25 cellular contexts compared by ENCODE assay signal in genomic region chr6:13993416-13993815, GRCh38.
DNase-seq lines count a peak whose midpoint lies in the region; ATAC-seq, FAIRE-seq and TF ChIP-seq lines count a peak whose summit lies in the region.
"Had no signal": no experiment of that assay in that cellular context is flagged by ENCODE, and none has a peak within 500 bp of the region (broad histone marks: within the 10 kb centered on the region; RNA-seq: fewer than 3 reads in every experiment).

No MANE protein-coding gene starts in this region.

- peaks cover 0 to 19% of the 10 kb centered on the region in 2 experiments; a peak in 3 of 4 replicates for H3K4me1 ChIP-seq in HCT116 (ENCODE audit: control insufficient read depth in 1 of 2, insufficient read depth in 2 of 2, low read length in 2 of 2)
- peaks cover 35% of the 10 kb centered on the region for H3K4me1 ChIP-seq in PC-3 (ENCODE audit: insufficient read depth, low read length)
- H3K4me1 ChIP-seq in astrocyte (ENCODE audit: insufficient read depth, low read length): peaks cover 4% of the 10 kb centered on the region
- no peaks in the 10 kb centered on the region for H3K4me1 ChIP-seq in endodermal cell (ENCODE audit: control insufficient read depth, insufficient read depth, low read length)

- H3K9me2 ChIP-seq in HCT116 (ENCODE audit: insufficient read depth): no peaks in the 10 kb centered on the region; the same call in 1 of the 2 replicates
- H3K9me2 ChIP-seq in PC-3 (replicated peaks; ENCODE audit: low read length): no peaks in the 10 kb centered on the region

- ATAC-seq in HCT116 (no peak), PC-3 (no peak), HG03460 (IDR thresholded peaks at IDR 0.05; ENCODE audit: unreplicated experiment) (no peak)
- ATAC-seq in activated T-helper 17 cell treated with anti-CD3 and anti-CD28 coated beads, Interleukin-2, amount 50 U/mL, for 72 hours (replicated peaks): no peak
- ATAC-seq: GM12878 had no signal

- H3K4me3 ChIP-seq in HCT116 (replicated peaks in 1 of 2; ENCODE audit: low read depth in 1 of 2, low read length in 2 of 2): no peak overlapping the region
- no peak overlapping the region for H3K4me3 ChIP-seq in PC-3 (ENCODE audit: low read length)
- no peak overlapping the region for H3K4me3 ChIP-seq in astrocyte (ENCODE audit: insufficient read depth, low read depth, low read length)
- no peak overlapping the region for H3K4me3 ChIP-seq in endodermal cell (ENCODE audit: low read length)
- H3K4me3 ChIP-seq: BLaER1, GM12878 had no signal

- CTCF ChIA-PET in HCT116 (lab: Charles Lee): no interaction called here
- CTCF ChIA-PET in PC-3 (lab: Charles Lee): no interaction called here

- H3K4me1 Mint-ChIP-seq in astrocyte (ENCODE audit: low read depth, unreplicated experiment) (peaks cover 5% of the 10 kb centered on the region), endodermal cell (no peaks in the 10 kb centered on the region)
- H3K4me1 Mint-ChIP-seq in activated T-helper 17 cell treated with anti-CD3 and anti-CD28 coated beads, Interleukin-2, amount 50 U/mL, for 72 hours: peaks cover 6% of the 10 kb centered on the region
- H3K4me1 Mint-ChIP-seq: CD14-positive monocyte; CD4-positive, alpha-beta memory T cell; CD4-positive, CD25-positive, alpha-beta regulatory T cell; CD8-positive, alpha-beta memory T cell had no signal

- H2AFZ ChIP-seq in HCT116 (ENCODE audit: low read depth, low read length, poor library complexity, severe bottlenecking): peak overlapping the region; percentile 77
- H2AFZ ChIP-seq in PC-3 (ENCODE audit: low read length): no peak overlapping the region
- H2AFZ ChIP-seq in astrocyte (ENCODE audit: low read depth, low read length): no peak overlapping the region

- no peak for FAIRE-seq in astrocyte (lab: Jason Lieb, UNC)
- FAIRE-seq: A204.1, GM12878, GM12892, GM18507 had no signal

- peaks cover 7% of the 10 kb centered on the region for H3F3A ChIP-seq in PC-3 (ENCODE audit: low read length, unreplicated experiment)

- H3K79me2 ChIP-seq in HCT116 (ENCODE audit: insufficient read depth, low read length): no peaks in the 10 kb centered on the region
- no peaks in the 10 kb centered on the region for H3K79me2 ChIP-seq in PC-3 (ENCODE audit: low read length)
- H3K79me2 ChIP-seq in astrocyte (ENCODE audit: insufficient read depth, low read length): no peaks in the 10 kb centered on the region

- H3K4me2 ChIP-seq in HCT116 (ENCODE audit: low read length) (no peak overlapping the region; the same call in 1 of the 2 replicates), PC-3 (ENCODE audit: low read length) (peak overlapping the region; percentile 31), astrocyte (ENCODE audit: low read length) (no peak overlapping the region)
- H3K4me2 ChIP-seq: BLaER1 had no signal

- H4K20me1 ChIP-seq in HCT116 (ENCODE audit: insufficient read depth) (no peaks in the 10 kb centered on the region), PC-3 (ENCODE audit: low read length) (no peaks in the 10 kb centered on the region), astrocyte (ENCODE audit: insufficient read depth, low read length) (no peaks in the 10 kb centered on the region)
- H4K20me1 ChIP-seq: BLaER1 had no signal

- BruUV-seq in HCT116 (replicated peaks; lab: Mats Ljungman, UMichigan) (no TSS peak), PC-3 (replicated peaks; lab: Mats Ljungman, UMichigan) (no TSS peak)

- H3K9ac ChIP-seq in HCT116 (ENCODE audit: low read length) (no peak overlapping the region), PC-3 (ENCODE audit: low read length) (no peak overlapping the region), astrocyte (ENCODE audit: low read length) (no peak overlapping the region), endodermal cell (ENCODE audit: extremely low read depth, low read length, poor library complexity, severe bottlenecking) (no peak overlapping the region)
- H3K9ac ChIP-seq: BLaER1 had no signal

- intact Hi-C loops in HCT116 (cut with micrococcal nuclease) (no loop called here), PC-3 (cut with micrococcal nuclease) (no loop called here)

- RAD21 ChIA-PET in HCT116 (lab: Charles Lee; ENCODE audit: low non-redundant PET in 1 of 2, low total read pairs in 2 of 2, uncharacterized antibody in 2 of 2, unreplicated experiment in 2 of 2): no interaction called here

- POLR2A ChIA-PET in HCT116 (lab: Charles Lee) (no interaction called here), PC-3 (lab: Charles Lee; ENCODE audit: unreplicated experiment) (no interaction called here)

- peaks cover 2% of the 10 kb centered on the region for H3K9me3 Mint-ChIP-seq in astrocyte (ENCODE audit: unreplicated experiment)
- peaks cover 2% of the 10 kb centered on the region for H3K9me3 Mint-ChIP-seq in endodermal cell
- no peaks in the 10 kb centered on the region for H3K9me3 Mint-ChIP-seq in activated T-helper 17 cell treated with anti-CD3 and anti-CD28 coated beads, Interleukin-2, amount 50 U/mL, for 72 hours

- no peaks in the 10 kb centered on the region for H3K27me3 Mint-ChIP-seq in astrocyte (ENCODE audit: low read depth, unreplicated experiment)
- H3K27me3 Mint-ChIP-seq in endodermal cell (ENCODE audit: insufficient read depth): peaks cover 2% of the 10 kb centered on the region
- H3K27me3 Mint-ChIP-seq in activated T-helper 17 cell treated with anti-CD3 and anti-CD28 coated beads, Interleukin-2, amount 50 U/mL, for 72 hours: peaks cover 28% of the 10 kb centered on the region

- TF ChIP-seq CTCF in HCT116 (IDR thresholded peaks at IDR 0.05 in 2 of 3, conservative IDR thresholded peaks at IDR 0.05 in 1 of 3; ENCODE audit: borderline replicate concordance in 1 of 3, insufficient read depth in 1 of 3, low read depth in 2 of 3, low read length in 2 of 3): no peak
- TF ChIP-seq CTCF in PC-3 (conservative IDR thresholded peaks at IDR 0.05; ENCODE audit: low read depth, low read length): no peak
- TF ChIP-seq CTCF in astrocyte (IDR thresholded peaks at IDR 0.05; ENCODE audit: insufficient read depth, low read depth, low read length): no peak
- no peak for TF ChIP-seq CTCF in endodermal cell (conservative IDR thresholded peaks at IDR 0.05)

- H3K4me3 Mint-ChIP-seq in astrocyte (ENCODE audit: unreplicated experiment) (peak overlapping the region; percentile 37), endodermal cell (no peak overlapping the region)
- H3K4me3 Mint-ChIP-seq in activated T-helper 17 cell treated with anti-CD3 and anti-CD28 coated beads, Interleukin-2, amount 50 U/mL, for 72 hours: no peak overlapping the region
- H3K4me3 Mint-ChIP-seq: CD14-positive monocyte; CD4-positive, alpha-beta memory T cell; CD4-positive, CD25-positive, alpha-beta regulatory T cell; CD8-positive, alpha-beta memory T cell had no signal

- no peak for TF ChIP-seq POLR2A in HCT116 (IDR thresholded peaks at IDR 0.05; ENCODE audit: borderline replicate concordance, extremely low read depth, insufficient read depth, insufficient read length)

- H3K27ac Mint-ChIP-seq in astrocyte (ENCODE audit: unreplicated experiment) (no peak overlapping the region), endodermal cell (no peak overlapping the region)
- H3K27ac Mint-ChIP-seq in activated T-helper 17 cell treated with anti-CD3 and anti-CD28 coated beads, Interleukin-2, amount 50 U/mL, for 72 hours: no peak overlapping the region
- H3K27ac Mint-ChIP-seq: CD14-positive monocyte; CD4-positive, alpha-beta memory T cell; CD4-positive, CD25-positive, alpha-beta regulatory T cell; CD8-positive, alpha-beta memory T cell had no signal

- 92% methylated on average over 1 of the region's 2 CpGs; no CpG with 5 or more reads in 1 of the 2 experiments for WGBS in endodermal cell (ENCODE audit: insufficient coverage in 1 of 2, insufficient read length in 1 of 2), 2 experiments

- H3K27ac ChIP-seq in HCT116 (ENCODE audit: low read depth, low read length): no peak overlapping the region
- H3K27ac ChIP-seq in PC-3 (ENCODE audit: low read length): peak overlapping the region; percentile 64; the same call in 1 of the 2 replicates
- no peak overlapping the region for H3K27ac ChIP-seq in astrocyte (ENCODE audit: low read depth, low read length)
- no peak overlapping the region for H3K27ac ChIP-seq in endodermal cell (ENCODE audit: low read depth, low read length)
- H3K27ac ChIP-seq: BLaER1 had no signal

- H3K36me3 Mint-ChIP-seq in astrocyte (ENCODE audit: low read depth, unreplicated experiment) (peaks cover 1% of the 10 kb centered on the region), endodermal cell (ENCODE audit: low read depth) (no peaks in the 10 kb centered on the region)
- H3K36me3 Mint-ChIP-seq in activated T-helper 17 cell treated with anti-CD3 and anti-CD28 coated beads, Interleukin-2, amount 50 U/mL, for 72 hours (ENCODE audit: low read depth): no peaks in the 10 kb centered on the region
- H3K36me3 Mint-ChIP-seq: CD14-positive monocyte; CD4-positive, alpha-beta memory T cell; CD4-positive, CD25-positive, alpha-beta regulatory T cell had no signal

- DNase-seq in HCT116 (ENCODE audit: low read depth, low spot score) (no peak), PC-3 (no peak), astrocyte (ENCODE audit: low read depth) (no peak), NCI-H2029 (lab: John Stamatoyannopoulos, UW) (no peak), endodermal cell (no peak)
- DNase-seq: 8988T; BE2C; C1 segment of cervical spinal cord; CD4-positive, alpha-beta memory T cell; CD4-positive, CD25-positive, alpha-beta regulatory T cell; CD8-positive, alpha-beta memory T cell; COR-L47; DMS 273 treated with DMSO at 0.1 percent for 48 hours; DMS153; DMS79; DND-41; GDM1 had no signal

- H3K9me3 ChIP-seq in HCT116 (ENCODE audit: control insufficient read depth in 1 of 2, insufficient read depth in 1 of 2, low read depth in 1 of 2, low read length in 2 of 2): no peaks in the 10 kb centered on the region
- no peaks in the 10 kb centered on the region for H3K9me3 ChIP-seq in PC-3 (ENCODE audit: low read length)
- no peaks in the 10 kb centered on the region for H3K9me3 ChIP-seq in astrocyte (ENCODE audit: insufficient read depth, low read depth, low read length)
- no peaks in the 10 kb centered on the region for H3K9me3 ChIP-seq in endodermal cell (ENCODE audit: control insufficient read depth, low read length)
- H3K9me3 ChIP-seq: BE2C had no signal

- TF ChIP-seq RAD21 in HCT116 (IDR thresholded peaks at IDR 0.05; ENCODE audit: low read depth): no peak

- H3K27me3 ChIP-seq in HCT116 (ENCODE audit: insufficient read depth, low read length) (no peaks in the 10 kb centered on the region), PC-3 (ENCODE audit: low read length) (no peaks in the 10 kb centered on the region), astrocyte (ENCODE audit: insufficient read depth, low read length) (no peaks in the 10 kb centered on the region), endodermal cell (ENCODE audit: control insufficient read depth, insufficient read depth, low read length, poor library complexity, severe bottlenecking) (no peaks in the 10 kb centered on the region)
- H3K27me3 ChIP-seq: BE2C, BLaER1 had no signal

- H3K36me3 ChIP-seq in HCT116 (ENCODE audit: control insufficient read depth in 1 of 2, insufficient read depth in 2 of 2, low read length in 2 of 2) (no peaks in the 10 kb centered on the region), PC-3 (ENCODE audit: low read depth, low read length) (no peaks in the 10 kb centered on the region), astrocyte (ENCODE audit: insufficient read depth, low read length) (no peaks in the 10 kb centered on the region), endodermal cell (ENCODE audit: control insufficient read depth, insufficient read depth, low read length) (no peaks in the 10 kb centered on the region)
- H3K36me3 ChIP-seq: BE2C, BLaER1 had no signal

TF ChIP-seq in HCT116, 20 proteins besides CTCF, POLR2A, EP300 and RAD21 (continues in another document):
- no peak for TF ChIP-seq SRF (IDR thresholded peaks at IDR 0.05; ENCODE audit: low read depth)
